Comparison of ENCODE assay signal across 14 cellular contexts in the genomic region with DNA sequence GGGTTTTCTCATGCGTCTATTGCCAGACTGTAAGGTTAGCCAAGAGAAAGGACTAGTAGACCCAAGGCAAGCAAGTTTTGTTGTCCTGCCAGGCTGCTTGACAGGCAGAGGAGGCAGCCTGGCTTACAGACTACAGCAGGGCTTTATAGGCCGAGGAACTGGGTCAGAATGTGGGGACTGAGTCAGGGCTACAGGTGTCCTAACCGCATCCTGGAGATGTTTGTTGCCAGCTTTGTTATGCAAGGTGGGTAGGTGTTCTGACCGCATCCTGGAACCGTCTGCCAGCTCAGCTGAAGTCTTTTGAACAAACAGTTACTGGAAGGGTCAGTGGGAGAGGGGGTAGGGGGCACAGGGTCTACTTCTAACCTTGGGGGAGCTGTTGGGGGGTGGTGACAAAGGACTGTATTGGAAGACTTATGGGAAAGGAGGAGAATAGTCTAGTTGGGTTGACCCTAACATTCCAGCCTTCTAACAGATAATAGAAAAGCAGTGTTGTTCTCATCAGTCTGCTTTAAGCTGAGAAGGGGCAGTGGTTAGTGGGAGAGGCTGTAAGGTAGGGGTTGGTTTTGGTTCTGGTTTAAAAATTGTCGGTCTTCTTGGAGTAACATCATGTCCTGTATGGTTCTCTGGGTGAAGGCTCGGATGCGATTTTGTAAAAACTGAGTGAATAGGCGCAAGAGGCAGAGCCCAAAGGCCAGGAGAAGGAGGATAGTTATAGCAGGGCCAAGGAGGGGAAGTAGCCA.
DNase-seq lines count a peak whose midpoint lies in the region; ATAC-seq, FAIRE-seq and TF ChIP-seq lines count a peak whose summit lies in the region.
"Had no signal": no experiment of that assay in that cellular context is flagged by ENCODE, and none has a peak within 500 bp of the region (broad histone marks: within the 10 kb centered on the region; RNA-seq: fewer than 3 reads in every experiment).

No MANE protein-coding gene starts in this region.

- H3K4ac ChIP-seq in neuronal stem cell (ENCODE audit: low read length): no peak overlapping the region

- CTCF ChIA-PET in GM12878 (lab: Yijun Ruan, JAX): no interaction called here

- H3K27me3 ChIP-seq in OCI-LY1 (ENCODE audit: insufficient read depth, low read length) (no peaks in the 10 kb centered on the region), GM12878 (replicated peaks in 1 of 2; ENCODE audit: control insufficient read depth in 2 of 2, insufficient read depth in 2 of 2, low read length in 1 of 2) (no peaks in the 10 kb centered on the region), neuronal stem cell (ENCODE audit: control insufficient read depth in 3 of 3, insufficient read depth in 3 of 3, low read depth in 1 of 3, low read length in 3 of 3) (no peaks in the 10 kb centered on the region)
- H3K27me3 ChIP-seq: adrenal gland had no signal

- SMC1A ChIA-PET in GM12878 (lab: Charles Lee; ENCODE audit: uncharacterized antibody, unreplicated experiment): no interaction called here

- peaks cover 41% of the 10 kb centered on the region for H3K4me1 ChIP-seq in OCI-LY1 (ENCODE audit: insufficient read depth, low read length, severe bottlenecking)
- H3K4me1 ChIP-seq in GM12878 (ENCODE audit: control insufficient read depth, insufficient read depth, low read length): no peaks in the 10 kb centered on the region
- peaks cover 1 to 5% of the 10 kb centered on the region in 2 donors for H3K4me1 ChIP-seq in neuronal stem cell (ENCODE audit: control insufficient read depth in 2 of 2, insufficient read depth in 1 of 2, low read depth in 1 of 2, low read length in 2 of 2)
- H3K4me1 ChIP-seq: adrenal gland had no signal

- ATAC-seq in GM12878 (peak; percentile 24; the same call in 1 of the 3 replicates), HG02938 (IDR thresholded peaks at IDR 0.05; ENCODE audit: unreplicated experiment) (no peak), GM21619 (IDR thresholded peaks at IDR 0.05; ENCODE audit: unreplicated experiment) (no peak), GM19467 (IDR thresholded peaks at IDR 0.05; ENCODE audit: unreplicated experiment) (no peak)

- no peaks in the 10 kb centered on the region for H3K79me1 ChIP-seq in neuronal stem cell (ENCODE audit: low read depth, low read length)

- no peak overlapping the region for H2BK12ac ChIP-seq in neuronal stem cell (ENCODE audit: low read length)

- POLR2A ChIA-PET in GM12878 (lab: Charles Lee): no interaction called here

- no peak overlapping the region for H3K23ac ChIP-seq in neuronal stem cell (ENCODE audit: low read depth, low read length, poor library complexity)

- H3K79me2 ChIP-seq in OCI-LY1 (ENCODE audit: insufficient read depth, low read length) (no peaks in the 10 kb centered on the region), GM12878 (ENCODE audit: control insufficient read depth, insufficient read depth, low read length) (no peaks in the 10 kb centered on the region)

- H2AFZ ChIP-seq in OCI-LY1 (ENCODE audit: low read length): no peak overlapping the region
- no peak overlapping the region for H2AFZ ChIP-seq in GM12878 (ENCODE audit: control insufficient read depth, low read depth, low read length)
- peak overlapping the region; percentile 56 for H2AFZ ChIP-seq in neuronal stem cell (ENCODE audit: low read length)

- peak overlapping the region; percentile 13 for H3K18ac ChIP-seq in neuronal stem cell (ENCODE audit: low read length)

- no peak overlapping the region for H3K14ac ChIP-seq in neuronal stem cell (ENCODE audit: low read length)

- no TSS peak for BruUV-seq in GM12878 (replicated peaks; lab: Mats Ljungman, UMichigan)

- H4K20me1 ChIP-seq in OCI-LY1 (ENCODE audit: insufficient read depth, low read length) (no peaks in the 10 kb centered on the region), GM12878 (ENCODE audit: control insufficient read depth, insufficient read depth) (no peaks in the 10 kb centered on the region)

- TF ChIP-seq EP300 in GM12878 (IDR thresholded peaks at IDR 0.05; ENCODE audit: borderline replicate concordance in 1 of 2, control insufficient read depth in 1 of 2, low read depth in 2 of 2, low read length in 2 of 2): no peak

- TF ChIP-seq CTCF in OCI-LY1 (IDR thresholded peaks at IDR 0.05; ENCODE audit: low read length) (no peak), GM12878 (IDR thresholded peaks at IDR 0.05 in 2 of 3, conservative IDR thresholded peaks at IDR 0.05 in 1 of 3; ENCODE audit: control insufficient read depth in 2 of 3, extremely low read depth in 1 of 3, insufficient read depth in 1 of 3, low read depth in 3 of 3, low read length in 3 of 3) (no peak)

- no peak for FAIRE-seq in GM12878 (lab: Jason Lieb, UNC)

- RAD21 ChIA-PET in GM12878 (lab: Charles Lee; ENCODE audit: unreplicated experiment): no interaction called here

- no peak overlapping the region for H2BK15ac ChIP-seq in neuronal stem cell (ENCODE audit: low read length)

- in situ Hi-C loops in GM12878 (cut with MboI): no loop called here

- H3K9ac ChIP-seq in OCI-LY1 (ENCODE audit: low read length) (no peak overlapping the region; the same call in 1 of the 2 replicates), GM12878 (ENCODE audit: control insufficient read depth, insufficient read depth, low read length) (no peak overlapping the region), neuronal stem cell (ENCODE audit: low read depth, low read length, poor library complexity) (no peak overlapping the region)

- intact Hi-C loops in GM12878 (cut with micrococcal nuclease; ENCODE audit: unreplicated experiment): no loop called here

- no peaks in the 10 kb centered on the region for H3K9me2 ChIP-seq in OCI-LY1 (ENCODE audit: low read depth, low read length)

- TF ChIP-seq RAD21 in GM12878 (IDR thresholded peaks at IDR 0.05; ENCODE audit: insufficient read depth, low read depth, low read length): no peak

- H4K8ac ChIP-seq in neuronal stem cell (ENCODE audit: low read depth, low read length): no peak overlapping the region

- H3K36me3 ChIP-seq in OCI-LY1 (ENCODE audit: insufficient read depth, low read length) (no peaks in the 10 kb centered on the region), GM12878 (ENCODE audit: control insufficient read depth in 2 of 2, insufficient read depth in 2 of 2, low read length in 1 of 2) (no peaks in the 10 kb centered on the region), neuronal stem cell (replicated peaks in 1 of 2; ENCODE audit: control insufficient read depth in 2 of 2, insufficient read depth in 2 of 2, low read length in 2 of 2) (no peaks in the 10 kb centered on the region)
- H3K36me3 ChIP-seq: adrenal gland had no signal

- no peak overlapping the region for H2BK120ac ChIP-seq in neuronal stem cell (ENCODE audit: low read depth, low read length)

- peak; percentile 4 for DNase-seq in activated gamma-delta T cell treated with Interleukin-2 at 50 U/mL for 16 hours
- DNase-seq in activated gamma-delta T cell (lab: John Stamatoyannopoulos, UW): no peak
- DNase-seq in GM12878 (ENCODE audit: low read depth, low spot score): no peak
- DNase-seq in neuronal stem cell (ENCODE audit: low spot score): no peak
- DNase-seq: adrenal gland; DMS153; NCI-H1092 treated with DMSO at 0.1 percent for 48 hours; NCI-H226; occipital lobe; stimulated activated CD4-positive, alpha-beta T cell treated with anti-CD3 and anti-CD28 coated beads, Interleukin-12 subunit alpha, Interleukin-12 subunit beta, amount 100 ng/mL, for 4 hours had no signal

- H3K4me2 ChIP-seq in OCI-LY1 (ENCODE audit: low read length) (no peak overlapping the region; the same call in 1 of the 2 replicates), GM12878 (ENCODE audit: control insufficient read depth, insufficient read depth) (no peak overlapping the region), neuronal stem cell (ENCODE audit: insufficient read depth, low read length, poor library complexity, severe bottlenecking) (no peak overlapping the region)

- H3F3A ChIP-seq in OCI-LY1 (ENCODE audit: insufficient read depth, low read length): no peaks in the 10 kb centered on the region

- H2BK5ac ChIP-seq in neuronal stem cell (ENCODE audit: low read length): no peak overlapping the region

- no peaks in the 10 kb centered on the region for H3K9me3 ChIP-seq in OCI-LY1 (ENCODE audit: low read length)
- H3K9me3 ChIP-seq in GM12878 (replicated peaks; ENCODE audit: control insufficient read depth, insufficient read depth, low read length): no peaks in the 10 kb centered on the region
- no peaks in the 10 kb centered on the region for H3K9me3 ChIP-seq in neuronal stem cell (replicated peaks in 1 of 2; ENCODE audit: control insufficient read depth in 2 of 2, insufficient read depth in 1 of 2, low read depth in 1 of 2, low read length in 2 of 2)
- H3K9me3 ChIP-seq: adrenal gland had no signal

- no peak for TF ChIP-seq POLR2A in GM12878 (IDR thresholded peaks at IDR 0.05; ENCODE audit: low read depth, low read length)

- H3K4me3 ChIP-seq in OCI-LY1 (ENCODE audit: low read depth, low read length, poor library complexity, severe bottlenecking) (no peak overlapping the region), GM12878 (no peak overlapping the region), neuronal stem cell (ENCODE audit: low read length in 2 of 2) (no peak overlapping the region)
- H3K4me3 ChIP-seq: adrenal gland had no signal

- H4K91ac ChIP-seq in neuronal stem cell (ENCODE audit: low read depth, low read length, poor library complexity): no peak overlapping the region

- no peak overlapping the region for H2AK5ac ChIP-seq in neuronal stem cell (ENCODE audit: low read depth, low read length)

- H3K27ac ChIP-seq in OCI-LY1 (ENCODE audit: low read depth, low read length, poor library complexity, severe bottlenecking): peak overlapping the region; percentile 83
- H3K27ac ChIP-seq in GM12878 (ENCODE audit: control insufficient read depth, insufficient read depth): no peak overlapping the region
- H3K27ac ChIP-seq in neuronal stem cell (replicated peaks; ENCODE audit: low read length): no peak overlapping the region
- H3K27ac ChIP-seq: adrenal gland had no signal

- 24% methylated on average over 9 of the region's 9 CpGs for WGBS in GM12878 (ENCODE audit: insufficient coverage, insufficient replicate concordance, low lambda C conversion rate, missing lambda C conversion rate)
- no CpG with 5 or more reads among the region's 9 CpGs for WGBS in neuronal stem cell (ENCODE audit: extremely low coverage in 2 of 2, insufficient read length in 2 of 2, insufficient replicate concordance in 1 of 2), 2 donors

TF ChIP-seq in GM12878, 131 proteins besides CTCF, POLR2A, EP300 and RAD21 (continues in another document):
- no peak for TF ChIP-seq EED (IDR thresholded peaks at IDR 0.05; ENCODE audit: low read depth)
- no peak for TF ChIP-seq LARP7 (IDR thresholded peaks at IDR 0.05)
- TF ChIP-seq IRF4 (IDR thresholded peaks at IDR 0.05; ENCODE audit: low read depth, low read length): no peak
- no peak for TF ChIP-seq PAX8 (IDR thresholded peaks at IDR 0.05)
